Comparison of ENCODE assay signal across 16 cellular contexts in the genomic region with DNA sequence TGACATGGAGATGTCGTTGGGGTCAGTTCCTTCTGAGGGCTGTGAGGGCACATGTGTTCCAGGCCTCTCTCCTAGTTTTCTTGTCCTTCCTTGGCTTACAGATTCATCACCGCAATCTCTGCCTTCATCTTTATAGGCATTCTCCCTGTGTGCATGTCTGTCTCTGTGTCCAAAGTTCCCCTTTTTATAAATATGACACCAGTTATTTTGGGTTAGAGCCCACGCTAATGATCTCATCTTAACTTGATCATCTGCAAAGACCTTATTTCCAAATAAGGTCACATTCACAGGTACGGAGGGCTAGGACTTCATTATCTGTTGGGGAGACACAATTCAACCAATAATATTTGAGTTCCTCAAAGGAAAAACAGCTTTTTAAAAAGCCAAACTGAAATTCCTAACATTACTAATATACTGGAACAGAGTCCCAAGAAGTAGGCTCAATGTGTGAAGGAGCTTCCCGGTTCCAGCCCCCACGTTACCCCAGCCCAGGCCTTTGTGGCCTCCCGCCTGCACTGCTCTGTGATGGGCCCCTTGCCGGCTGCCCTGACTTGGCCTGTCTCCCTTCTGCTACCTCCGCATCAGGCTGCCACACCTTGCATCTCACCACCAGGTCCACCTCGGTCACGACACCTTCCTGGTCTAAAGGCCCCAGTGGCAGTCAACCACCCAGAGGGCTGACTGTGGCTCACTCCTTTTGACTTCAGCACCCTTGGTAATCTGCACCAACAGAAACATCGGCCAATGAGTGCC.
"Had no signal": no experiment of that assay in that cellular context is flagged by ENCODE, and none has a peak within 500 bp of the region (broad histone marks: within the 10 kb centered on the region; RNA-seq: fewer than 3 reads in every experiment).

No MANE protein-coding gene starts in this region.

- DNase-seq: activated CD4-positive, alpha-beta T cell treated with anti-CD3 and anti-CD28 coated beads, Interleukin-2, amount 50 U/mL, for 1 hour; activated CD8-positive, alpha-beta memory T cell treated with anti-CD3 and anti-CD28 coated beads for 24 hours; activated gamma-delta T cell treated with Interleukin-2 at 50 U/mL for 16 hours; foreskin melanocyte; stimulated activated CD4-positive, alpha-beta T cell treated with anti-CD3 and anti-CD28 coated beads, Interleukin-1b, Interleukin-23, amount 100 ng/mL, for 48 hours; stomach; T-helper 9 cell; testis had no signal

- H3K9me3 Mint-ChIP-seq: central memory CD8-positive, alpha-beta T cell had no signal

- ATAC-seq: activated CD4-positive, CD25-positive, alpha-beta regulatory T cell treated with anti-CD3 and anti-CD28 coated beads, Interleukin-2, amount 50 U/mL, for 24 hours had no signal

- H3K4me3 ChIP-seq: lung, stomach, testis had no signal

- H3K36me3 Mint-ChIP-seq: activated naive CD8-positive, alpha-beta T cell; brain had no signal

- H3K36me3 ChIP-seq: stomach had no signal

- H3K79me2 ChIP-seq: parathyroid adenoma had no signal

- H3K4me3 Mint-ChIP-seq: activated naive CD8-positive, alpha-beta T cell; brain; central memory CD8-positive, alpha-beta T cell had no signal

- H3K9ac ChIP-seq: parathyroid adenoma had no signal

- H3K4me1 ChIP-seq: parathyroid adenoma had no signal

- H3K27me3 ChIP-seq: stomach, testis had no signal

- H2AFZ ChIP-seq: parathyroid adenoma had no signal

- H3K9me3 ChIP-seq: stomach, testis had no signal

- H3K27me3 Mint-ChIP-seq: activated naive CD8-positive, alpha-beta T cell had no signal

- H3K4me1 Mint-ChIP-seq: central memory CD8-positive, alpha-beta T cell had no signal

- H3K27ac ChIP-seq: epithelial cell of prostate, parathyroid adenoma, testis had no signal

- H3K27ac Mint-ChIP-seq: activated naive CD8-positive, alpha-beta T cell had no signal

- FAIRE-seq: islet of Langerhans had no signal
